In genomic region chr1:155966135-155966534, GRCh38 we compare ENCODE assay signal across 8 cellular contexts. TPM values are rescaled to one million over a fixed set of nuclear protein-coding genes. Genes with fewer than 3 reads are reported as not detected.
A peak's percentile ranks its signal among the peaks of the same experiment; 100 is the strongest.
DNase-seq lines count a peak whose midpoint lies in the region; ATAC-seq and TF ChIP-seq lines count a peak whose summit lies in the region.
"Had no signal": no experiment of that assay in that cellular context is flagged by ENCODE, and none has a peak within 500 bp of the region (broad histone marks: within the 10 kb centered on the region; RNA-seq: fewer than 3 reads in every experiment).

No MANE protein-coding gene starts in this region.

- H3K4me2 ChIP-seq in KMS-11 = no peak overlapping the region

- in situ Hi-C loops in gastrocnemius medialis (cut with MboI; ENCODE audit: low sequenced_read_pairs in 4 of 4) = no loop called here

- DNase-seq in central memory CD8-positive, alpha-beta T cell (ENCODE audit: low spot score in 2 of 2) = no peak
- no peak for DNase-seq in gastrocnemius medialis
- DNase-seq in Caco-2 = no peak
- DNase-seq in activated CD8-positive, alpha-beta memory T cell treated with anti-CD3 and anti-CD28 coated beads for 24 hours = no peak
- DNase-seq: colonic mucosa, pancreas had no signal

- ATAC-seq in central memory CD8-positive, alpha-beta T cell (replicated peaks; ENCODE audit: extremely low read depth, poor library complexity, severe bottlenecking) = no peak
- ATAC-seq in gastrocnemius medialis = no peak
- no peak for ATAC-seq in HG03432 (IDR thresholded peaks at IDR 0.05; ENCODE audit: unreplicated experiment)
- ATAC-seq: pancreas had no signal

- peaks cover 62% of the 10 kb centered on the region for H3K79me2 ChIP-seq in KMS-11 (ENCODE audit: insufficient read depth, low read depth)

- H3K4me1 ChIP-seq in KMS-11 (ENCODE audit: low read depth, poor library complexity, severe bottlenecking) (peaks cover 27% of the 10 kb centered on the region), gastrocnemius medialis (peaks cover 58 to 66% of the 10 kb centered on the region in 2 donors), Caco-2 (no peaks in the 10 kb centered on the region)
- H3K4me1 ChIP-seq: pancreas had no signal

- no peak overlapping the region for H3K27ac ChIP-seq in KMS-11
- peak overlapping the region; percentile 82 to 95 (median 88) for H3K27ac ChIP-seq in gastrocnemius medialis
- H3K27ac ChIP-seq: colonic mucosa, pancreas had no signal

- BruUV-seq in Caco-2 (replicated peaks; lab: Mats Ljungman, UMichigan) = no TSS peak

- no peak overlapping the region for H3K9ac ChIP-seq in KMS-11

- no peak for TF ChIP-seq POLR2A in gastrocnemius medialis (IDR thresholded peaks at IDR 0.05)

- H4K20me1 ChIP-seq in KMS-11 (ENCODE audit: insufficient read depth) = peaks cover 23% of the 10 kb centered on the region

- no peak overlapping the region for H3K4me3 ChIP-seq in KMS-11 (IDR thresholded peaks at IDR 0.05; ENCODE audit: insufficient read depth, low read depth, low read length)
- no peak overlapping the region for H3K4me3 ChIP-seq in gastrocnemius medialis
- H3K4me3 ChIP-seq in Caco-2 (ENCODE audit: low read depth, low read length) = no peak overlapping the region
- H3K4me3 ChIP-seq: colonic mucosa, pancreas had no signal

- POLR2A ChIA-PET in Caco-2 (lab: Charles Lee) = no interaction called here

- H3K4me1 Mint-ChIP-seq in central memory CD8-positive, alpha-beta T cell = peaks cover 65% of the 10 kb centered on the region
- H3K4me1 Mint-ChIP-seq in Caco-2 (ENCODE audit: low read depth, unreplicated experiment) = no peaks in the 10 kb centered on the region

- peak overlapping the region; percentile 86 for H3K27ac Mint-ChIP-seq in central memory CD8-positive, alpha-beta T cell (ENCODE audit: low read depth)
- H3K27ac Mint-ChIP-seq in Caco-2 (ENCODE audit: unreplicated experiment) = no peak overlapping the region

- peaks cover 66% of the 10 kb centered on the region for H3K36me3 Mint-ChIP-seq in central memory CD8-positive, alpha-beta T cell (ENCODE audit: insufficient read depth)
- peaks cover 53% of the 10 kb centered on the region for H3K36me3 Mint-ChIP-seq in Caco-2 (ENCODE audit: insufficient read depth, unreplicated experiment)

- H3K9me3 ChIP-seq in gastrocnemius medialis (no peaks in the 10 kb centered on the region), Caco-2 (no peaks in the 10 kb centered on the region)
- H3K9me3 ChIP-seq: colonic mucosa, pancreas had no signal

- H2AFZ ChIP-seq in KMS-11 (ENCODE audit: low read depth) = no peak overlapping the region

- no peaks in the 10 kb centered on the region for H3K9me3 Mint-ChIP-seq in central memory CD8-positive, alpha-beta T cell
- H3K9me3 Mint-ChIP-seq in Caco-2 (ENCODE audit: unreplicated experiment) = no peaks in the 10 kb centered on the region

- H3K27me3 ChIP-seq in KMS-11 (ENCODE audit: insufficient read depth, low read depth) (no peaks in the 10 kb centered on the region), gastrocnemius medialis (no peaks in the 10 kb centered on the region), Caco-2 (replicated peaks; ENCODE audit: control insufficient read depth, insufficient read depth, low read length) (no peaks in the 10 kb centered on the region)
- H3K27me3 ChIP-seq: colonic mucosa, pancreas had no signal

- CTCF ChIA-PET in Caco-2 (lab: Charles Lee) = interaction anchor here (1.0 to 1.4 kb wide), 3 partner anchors 18 to 28 kb away, joined by 3 to 4 read pairs (median 3); no protein-coding TSS in a partner anchor

- intact Hi-C loops in gastrocnemius medialis (cut with DNase I; ENCODE audit: low total_unique reads) = loop anchor here (2.0 kb wide), 1 partner anchor 23 kb away; no protein-coding TSS in a partner anchor
- intact Hi-C loops in Caco-2 (cut with micrococcal nuclease; ENCODE audit: unreplicated experiment) = loop anchor here (1.0 kb wide), 1 partner anchor 23 kb away; no protein-coding TSS in a partner anchor

- no peaks in the 10 kb centered on the region for H3K27me3 Mint-ChIP-seq in central memory CD8-positive, alpha-beta T cell
- no peaks in the 10 kb centered on the region for H3K27me3 Mint-ChIP-seq in Caco-2 (ENCODE audit: insufficient read depth, unreplicated experiment)

- TF ChIP-seq CTCF in KMS-11 (conservative IDR thresholded peaks at IDR 0.05; ENCODE audit: low read depth, low read length) (peak; percentile 53; the same call in 1 of the 2 replicates), gastrocnemius medialis (IDR thresholded peaks at IDR 0.05 in 4 of 5, conservative IDR thresholded peaks at IDR 0.05 in 1 of 5) (peak in 2 of 5 experiments; percentile 8 to 48), Caco-2 (IDR thresholded peaks at IDR 0.05; ENCODE audit: insufficient read depth in 1 of 2, low read depth in 1 of 2, low read length in 1 of 2, severe bottlenecking in 1 of 2, unreplicated experiment in 1 of 2) (peak in 1 of 2 experiments; percentile 2)

- peak overlapping the region; percentile 51 for H3K4me3 Mint-ChIP-seq in central memory CD8-positive, alpha-beta T cell
- no peak overlapping the region for H3K4me3 Mint-ChIP-seq in Caco-2 (ENCODE audit: unreplicated experiment)

- H3K36me3 ChIP-seq in KMS-11 (ENCODE audit: insufficient read depth) (peaks cover 66% of the 10 kb centered on the region), gastrocnemius medialis (peaks cover 0 to 43% of the 10 kb centered on the region in 2 donors), Caco-2 (ENCODE audit: control insufficient read depth, insufficient read depth, low read length) (peaks cover 5% of the 10 kb centered on the region)

RNA-seq across cellular contexts. Expression of gene ARHGEF2, which starts 12.2 kb away (rescaled TPM):
- 10 to 100 TPM; 13.6 to 27.3 (median 26.4) TPM for total RNA-seq in gastrocnemius medialis
- total RNA-seq in Caco-2 (2022) = 46.9 and 60.3 TPM in 2 replicates

RNA-seq across cellular contexts. Expression of gene RXFP4, which starts 24.7 kb away (rescaled TPM):
- total RNA-seq in gastrocnemius medialis (not detected), Caco-2 (2022) (not detected in 2 replicates)

RNA-seq across cellular contexts. Expression of gene KHDC4, which starts 31.9 kb away (rescaled TPM):
- total RNA-seq in gastrocnemius medialis (10 to 100 TPM; 18.2 to 46.3 (median 26.3) TPM), Caco-2 (2022) (68.5 and 72.9 TPM in 2 replicates)

RNA-seq across cellular contexts. Expression of gene SSR2, which starts 54.6 kb away (rescaled TPM):
- 100 to 1,000 TPM in 2 of 4 donors, 10 to 100 TPM in 2; 70.6 to 118 (median 108) TPM for total RNA-seq in gastrocnemius medialis
- 198 and 203 TPM in 2 replicates for total RNA-seq in Caco-2 (2022)

RNA-seq across cellular contexts. Expression of gene RIT1, which starts 55.0 kb away (rescaled TPM):
- 10 to 100 TPM in 3 of 4 donors, 1 to 10 TPM in 1; 9.6 to 16.8 (median 15.2) TPM for total RNA-seq in gastrocnemius medialis
- total RNA-seq in Caco-2 (2022) = 21.9 and 23.0 TPM in 2 replicates
